In the genomic region with DNA sequence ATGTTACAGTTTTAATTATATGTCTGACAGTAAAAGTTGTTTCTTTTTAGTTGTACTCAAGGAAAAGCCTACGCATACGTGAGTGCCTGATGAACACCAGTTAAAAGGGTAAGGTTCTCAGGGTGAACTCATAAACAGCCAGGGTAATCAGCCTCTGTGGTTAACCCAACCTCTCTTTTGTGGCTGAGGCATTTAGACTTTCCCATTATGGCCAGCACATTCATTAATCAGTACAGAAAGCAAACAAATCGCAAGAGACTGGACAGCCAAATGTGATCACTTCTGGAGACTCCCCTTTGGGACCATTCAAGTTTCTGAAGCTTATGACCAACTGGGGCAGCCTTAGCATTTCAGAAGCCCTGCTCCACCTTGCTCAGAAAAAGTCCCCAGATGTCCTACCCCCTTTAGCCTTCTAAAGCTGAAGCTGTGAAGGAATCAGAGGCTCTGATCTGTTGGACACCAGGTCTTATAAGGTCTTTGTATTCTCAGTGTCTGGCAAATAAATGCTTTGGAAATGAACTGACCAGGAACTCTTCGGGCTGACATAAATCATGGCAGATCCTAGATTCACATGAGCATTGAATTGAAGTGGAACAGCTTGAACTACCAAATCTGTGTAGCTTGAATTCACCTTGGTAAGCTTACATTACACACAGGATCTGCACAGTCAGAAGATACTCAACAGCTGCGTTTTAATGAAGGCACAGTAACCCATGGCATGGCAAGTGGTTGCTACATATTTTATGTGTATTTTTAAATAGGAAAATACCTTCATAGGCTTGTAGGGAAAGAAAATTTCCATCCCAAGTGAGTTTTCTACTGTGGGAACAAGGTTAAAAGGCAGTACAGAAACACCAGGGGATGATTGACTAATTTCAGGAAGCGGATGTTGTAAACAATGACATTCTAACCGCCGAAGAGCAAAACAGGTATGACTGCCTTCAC, we compare ENCODE assay signal across 15 cellular contexts. TPM values are rescaled to one million over a fixed set of nuclear protein-coding genes. Genes with fewer than 3 reads are reported as not detected.
DNase-seq lines count a peak whose midpoint lies in the region; ATAC-seq, FAIRE-seq and TF ChIP-seq lines count a peak whose summit lies in the region.
"Had no signal": no experiment of that assay in that cellular context is flagged by ENCODE, and none has a peak within 500 bp of the region (broad histone marks: within the 10 kb centered on the region; RNA-seq: fewer than 3 reads in every experiment).

No MANE protein-coding gene starts in this region.

- peak overlapping the region; percentile 89 for H3K4me2 ChIP-seq in PC-9

- CTCF ChIA-PET in activated CD4-positive, alpha-beta memory T cell treated with anti-CD3 and anti-CD28 coated beads for 36 hours (lab: Charles Lee): interaction anchor here (1.1 kb wide), 1 partner anchor 50 kb away, joined by 3 read pairs; no protein-coding TSS in a partner anchor
- CTCF ChIA-PET in activated CD4-positive, alpha-beta memory T cell treated with anti-CD3 and anti-CD28 coated beads, Interleukin-2, amount 10 ng/mL, durations not matched to agents 7 days and 5 days (lab: Charles Lee): no interaction called here
- CTCF ChIA-PET in PC-9 (lab: Charles Lee): interaction anchor here (0.6 kb wide), 1 partner anchor 237 kb away, joined by 4 read pairs; no protein-coding TSS in a partner anchor

- DNase-seq in activated CD4-positive, alpha-beta memory T cell treated with anti-CD3 and anti-CD28 coated beads for 36 hours: peak; percentile 30
- DNase-seq in activated CD4-positive, alpha-beta memory T cell treated with anti-CD3 and anti-CD28 coated beads, Interleukin-2, amount 10 ng/mL, durations not matched to agents 7 days and 5 days: no peak
- DNase-seq in PC-9 (peak; percentile 17 to 99), glomerular visceral epithelial cell (ENCODE audit: extremely low spot score) (peak; percentile 46), urothelium cell line (ENCODE audit: low spot score) (peak; percentile 27), left lobe of liver (ENCODE audit: low spot score) (no peak)
- DNase-seq: activated CD4-positive, alpha-beta T cell treated with anti-CD3 and anti-CD28 coated beads for 1 hour; activated naive CD4-positive, alpha-beta T cell treated with anti-CD3 and anti-CD28 coated beads, Interleukin-2, amount 50 U/mL, for 16 hours; endodermal cell; natural killer cell; NCI-H2029 treated with DMSO at 0.1 percent for 48 hours had no signal

- peak overlapping the region; percentile 10 for H2AFZ ChIP-seq in PC-9

- peaks cover 30% of the 10 kb centered on the region for H3K36me3 ChIP-seq in PC-9 (ENCODE audit: low read depth)

- no TSS peak for BruUV-seq in PC-9 (replicated peaks; lab: Mats Ljungman, UMichigan)

- 0 out of 2 replicates have a peak, but pooled peaks cover 6% of the 10 kb centered on the region for H3K79me2 ChIP-seq in PC-9 (ENCODE audit: low read depth)

- no peaks in the 10 kb centered on the region for H3K27me3 ChIP-seq in PC-9 (ENCODE audit: insufficient read depth, low read depth)

- H3K27ac ChIP-seq in PC-9: peak overlapping the region; percentile 100

- peaks cover 71% of the 10 kb centered on the region for H3K4me1 ChIP-seq in PC-9 (replicated peaks; ENCODE audit: insufficient read depth)

- H4K20me1 ChIP-seq in PC-9 (ENCODE audit: insufficient read depth): no peaks in the 10 kb centered on the region

- peaks cover 34% of the 10 kb centered on the region for H3K27me3 Mint-ChIP-seq in activated CD4-positive, alpha-beta memory T cell treated with anti-CD3 and anti-CD28 coated beads for 36 hours
- peaks cover 55% of the 10 kb centered on the region for H3K27me3 Mint-ChIP-seq in activated CD4-positive, alpha-beta memory T cell treated with anti-CD3 and anti-CD28 coated beads, Interleukin-2, amount 10 ng/mL, durations not matched to agents 7 days and 5 days

- no peaks in the 10 kb centered on the region for H3K36me3 Mint-ChIP-seq in activated CD4-positive, alpha-beta memory T cell treated with anti-CD3 and anti-CD28 coated beads for 36 hours
- no peaks in the 10 kb centered on the region for H3K36me3 Mint-ChIP-seq in activated CD4-positive, alpha-beta memory T cell treated with anti-CD3 and anti-CD28 coated beads, Interleukin-2, amount 10 ng/mL, durations not matched to agents 7 days and 5 days (ENCODE audit: low read depth)
- H3K36me3 Mint-ChIP-seq: natural killer cell had no signal

- H3F3A ChIP-seq in PC-9 (ENCODE audit: insufficient read depth, low read depth): peaks cover 51% of the 10 kb centered on the region

- no peak for ATAC-seq in GM19023 (IDR thresholded peaks at IDR 0.05; ENCODE audit: unreplicated experiment)
- no peak for ATAC-seq in GM19455 (IDR thresholded peaks at IDR 0.05; ENCODE audit: unreplicated experiment)
- no peak for ATAC-seq in left lobe of liver

- intact Hi-C loops in activated CD4-positive, alpha-beta memory T cell treated with anti-CD3 and anti-CD28 coated beads for 36 hours (cut with micrococcal nuclease): loop anchor here (1.0 to 5.0 kb wide), 2 partner anchors 8 to 61 kb away; no protein-coding TSS in a partner anchor
- intact Hi-C loops in PC-9 (cut with micrococcal nuclease; ENCODE audit: unreplicated experiment): loop anchor here (1.0 to 5.0 kb wide), 2 partner anchors 25 to 624 kb away; no protein-coding TSS in a partner anchor

- peaks cover 5% of the 10 kb centered on the region for H3K4me1 Mint-ChIP-seq in activated CD4-positive, alpha-beta memory T cell treated with anti-CD3 and anti-CD28 coated beads for 36 hours (ENCODE audit: low read depth)
- peaks cover 21% of the 10 kb centered on the region for H3K4me1 Mint-ChIP-seq in activated CD4-positive, alpha-beta memory T cell treated with anti-CD3 and anti-CD28 coated beads, Interleukin-2, amount 10 ng/mL, durations not matched to agents 7 days and 5 days
- H3K4me1 Mint-ChIP-seq: endodermal cell had no signal

- no peaks in the 10 kb centered on the region for H3K9me3 Mint-ChIP-seq in activated CD4-positive, alpha-beta memory T cell treated with anti-CD3 and anti-CD28 coated beads for 36 hours
- no peaks in the 10 kb centered on the region for H3K9me3 Mint-ChIP-seq in activated CD4-positive, alpha-beta memory T cell treated with anti-CD3 and anti-CD28 coated beads, Interleukin-2, amount 10 ng/mL, durations not matched to agents 7 days and 5 days
- H3K9me3 Mint-ChIP-seq: endodermal cell; natural killer cell; stimulated activated naive CD8-positive, alpha-beta T cell treated with anti-CD3 and anti-CD28 coated beads, Interleukin-15, Interleukin-2, amounts not matched to agents 100 ng/mL and 50 ng/mL, for 24 hours had no signal

- H3K4me3 ChIP-seq in PC-9: peak overlapping the region; percentile 46

- FAIRE-seq in urothelium cell line (lab: Jason Lieb, UNC): no peak
- FAIRE-seq: HTR-8/SVneo had no signal

- H3K27ac Mint-ChIP-seq in activated CD4-positive, alpha-beta memory T cell treated with anti-CD3 and anti-CD28 coated beads for 36 hours: no peak overlapping the region
- no peak overlapping the region for H3K27ac Mint-ChIP-seq in activated CD4-positive, alpha-beta memory T cell treated with anti-CD3 and anti-CD28 coated beads, Interleukin-2, amount 10 ng/mL, durations not matched to agents 7 days and 5 days
- H3K27ac Mint-ChIP-seq: endodermal cell; natural killer cell; stimulated activated naive CD8-positive, alpha-beta T cell treated with anti-CD3 and anti-CD28 coated beads, Interleukin-15, Interleukin-2, amounts not matched to agents 100 ng/mL and 50 ng/mL, for 24 hours had no signal

- TF ChIP-seq CTCF in PC-9 (conservative IDR thresholded peaks at IDR 0.05): peak; percentile 22; the same call in 1 of the 2 replicates

- no peaks in the 10 kb centered on the region; the same call in 1 of the 2 replicates for H3K9me3 ChIP-seq in PC-9 (ENCODE audit: insufficient read depth, low read depth)

- no peaks in the 10 kb centered on the region for H3K9me2 ChIP-seq in PC-9 (ENCODE audit: insufficient read depth)

- POLR2A ChIA-PET in activated CD4-positive, alpha-beta memory T cell treated with anti-CD3 and anti-CD28 coated beads for 36 hours (lab: Charles Lee): no interaction called here
- POLR2A ChIA-PET in activated CD4-positive, alpha-beta memory T cell treated with anti-CD3 and anti-CD28 coated beads, Interleukin-2, amount 10 ng/mL, durations not matched to agents 7 days and 5 days (lab: Charles Lee): no interaction called here
- POLR2A ChIA-PET in PC-9 (lab: Charles Lee; ENCODE audit: unreplicated experiment): interaction anchor here (0.5 kb wide), 1 partner anchor 18 kb away, joined by 4 read pairs; no protein-coding TSS in a partner anchor

- no peak overlapping the region for H3K4me3 Mint-ChIP-seq in activated CD4-positive, alpha-beta memory T cell treated with anti-CD3 and anti-CD28 coated beads for 36 hours
- no peak overlapping the region for H3K4me3 Mint-ChIP-seq in activated CD4-positive, alpha-beta memory T cell treated with anti-CD3 and anti-CD28 coated beads, Interleukin-2, amount 10 ng/mL, durations not matched to agents 7 days and 5 days
- H3K4me3 Mint-ChIP-seq: endodermal cell; natural killer cell; stimulated activated naive CD8-positive, alpha-beta T cell treated with anti-CD3 and anti-CD28 coated beads, Interleukin-15, Interleukin-2, amounts not matched to agents 100 ng/mL and 50 ng/mL, for 24 hours had no signal

RNA-seq across cellular contexts. Expression of a gene that starts 18.7 kb away (rescaled TPM):
- not detected for total RNA-seq in activated CD4-positive, alpha-beta memory T cell treated with anti-CD3 and anti-CD28 coated beads for 36 hours
- not detected for total RNA-seq in activated CD4-positive, alpha-beta memory T cell treated with anti-CD3 and anti-CD28 coated beads, Interleukin-2, amount 10 ng/mL, durations not matched to agents 7 days and 5 days
- 2.5 and 4.0 TPM in 2 replicates for total RNA-seq in PC-9 (2021)
- total RNA-seq in left lobe of liver: 0.60 TPM
- total RNA-seq: natural killer cell had no signal

Comparison
In these comparisons a context has a peak if more than half of its experiments do, and no peak if none do; other contexts are left out.
1. DNase-seq: peak in activated CD4-positive, alpha-beta memory T cell treated with anti-CD3 and anti-CD28 coated beads for 36 hours (single experiment), PC-9 (2 of 2), glomerular visceral epithelial cell (single experiment) and urothelium cell line (single experiment); none in activated CD4-positive, alpha-beta memory T cell treated with anti-CD3 and anti-CD28 coated beads, Interleukin-2, amount 10 ng/mL, durations not matched to agents 7 days and 5 days (single experiment) and left lobe of liver (single experiment).